Comparison of ENCODE assay signal across 19 cellular contexts in the genomic region with DNA sequence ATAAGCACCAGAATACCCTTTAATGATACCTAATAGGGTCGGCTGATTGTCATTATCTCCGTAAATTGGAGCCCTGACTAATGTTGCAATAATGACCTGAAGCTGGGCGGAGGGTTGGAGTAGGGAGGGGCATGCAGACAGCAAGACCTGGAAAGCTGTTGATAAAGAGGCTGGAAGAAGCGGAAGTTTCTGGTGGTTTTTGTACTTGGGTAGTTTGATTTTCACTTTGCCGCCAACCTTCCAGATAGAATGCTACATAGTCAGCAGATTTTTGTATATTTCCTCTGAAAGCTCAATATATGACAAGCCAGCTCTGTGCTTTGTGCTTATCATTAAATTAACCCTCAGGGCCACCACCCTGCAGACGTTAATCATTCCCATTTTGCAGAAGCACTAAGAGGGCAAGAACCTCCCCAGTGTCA. TPM values are rescaled to one million over a fixed set of nuclear protein-coding genes. Genes with fewer than 3 reads are reported as not detected.
"Had no signal": no experiment of that assay in that cellular context is flagged by ENCODE, and none has a peak within 500 bp of the region (broad histone marks: within the 10 kb centered on the region; RNA-seq: fewer than 3 reads in every experiment).

No MANE protein-coding gene starts in this region.

- ATAC-seq: esophagus mucosa, heart right ventricle, left colon, right cardiac atrium had no signal

- DNase-seq: activated CD4-positive, alpha-beta T cell treated with anti-CD3 and anti-CD28 coated beads for 1 hour; activated CD8-positive, alpha-beta memory T cell treated with anti-CD3 and anti-CD28 coated beads for 24 hours; activated CD8-positive, alpha-beta memory T cell treated with anti-CD3 and anti-CD28 coated beads, Interleukin-2, amount 50 U/mL, for 48 hours; activated effector memory CD4-positive, alpha-beta T cell treated with Interleukin-2 at 50 U/mL for 16 hours; activated T-cell treated with anti-CD3 and anti-CD28 coated beads, Interleukin-2, amount 50 U/mL, for 48 hours; effector CD8-positive, alpha-beta T cell; heart right ventricle; left colon; occipital lobe; right cardiac atrium; stimulated activated CD4-positive, alpha-beta T cell treated with anti-CD3 and anti-CD28 coated beads, Interleukin-15, amount 100 ng/mL, for 24 hours; stimulated activated CD4-positive, alpha-beta T cell treated with anti-CD3 and anti-CD28 coated beads, Interleukin-4, amount 100 ng/mL, for 1 hour; testis; WERI-Rb-1 had no signal

- H3K36me3 ChIP-seq: ascending aorta, breast epithelium, heart right ventricle had no signal

- H3K4me1 ChIP-seq: ascending aorta, breast epithelium, heart right ventricle, testis had no signal

- H3K27ac ChIP-seq: ascending aorta, breast epithelium, heart right ventricle, skin epidermis, testis, WERI-Rb-1 had no signal

- H3K4me3 ChIP-seq: ascending aorta, breast epithelium, heart right ventricle, skin epidermis, testis had no signal

- H3K9me3 ChIP-seq: ascending aorta, breast epithelium, heart right ventricle, testis had no signal

- H3K27me3 ChIP-seq: ascending aorta, breast epithelium, testis had no signal

RNA-seq across cellular contexts. Expression of gene DIRAS2, which starts 34.9 kb away (rescaled TPM):
- total RNA-seq: ascending aorta, esophagus mucosa, progenitor cell of endocrine pancreas, right cardiac atrium had no signal
- polyA plus RNA-seq: heart right ventricle had no signal
